ENCODE assay signal across 17 cellular contexts in the genomic region with DNA sequence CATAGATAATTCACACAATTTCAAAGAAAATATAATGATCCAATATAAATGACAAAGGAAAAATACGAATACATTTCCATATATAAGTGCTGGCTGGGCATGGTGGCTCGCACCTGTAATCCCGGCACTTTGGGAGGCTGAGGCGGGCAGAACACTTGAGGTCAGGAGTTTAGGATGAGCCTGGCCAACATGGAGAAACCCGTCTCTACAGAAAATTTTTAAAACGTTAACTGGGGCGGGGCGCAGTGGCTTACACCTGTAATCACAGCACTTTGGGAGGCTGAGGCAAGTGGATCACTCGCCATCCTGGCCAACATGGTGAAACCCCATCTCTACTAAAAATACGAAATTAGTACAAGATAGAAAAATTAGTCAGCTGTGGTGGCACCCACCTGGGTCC. TPM values are rescaled to one million over a fixed set of nuclear protein-coding genes. Genes with fewer than 3 reads are reported as not detected.
A peak's percentile ranks its signal among the peaks of the same experiment; 100 is the strongest.
DNase-seq lines count a peak whose midpoint lies in the region; ATAC-seq and TF ChIP-seq lines count a peak whose summit lies in the region.
"Had no signal": no experiment of that assay in that cellular context is flagged by ENCODE, and none has a peak within 500 bp of the region (broad histone marks: within the 10 kb centered on the region; RNA-seq: fewer than 3 reads in every experiment).

No MANE protein-coding gene starts in this region.

- H3K36me3 ChIP-seq in KOPT-K1 (ENCODE audit: insufficient read depth, low read length) = peaks cover 34% of the 10 kb centered on the region
- H3K36me3 ChIP-seq in spleen = peaks cover 0 to 56% (median 11%) of the 10 kb centered on the region in 6 donors

- H3K4me1 ChIP-seq in spleen = peaks cover 24 to 98% (median 79%) of the 10 kb centered on the region in 6 donors

- H3K27ac Mint-ChIP-seq in T-helper 2 cell treated with Interferon-gamma antibody and Interleukin-4, amounts not matched to agents 5 μg/mL and 100 μg/mL, for 36 hours = peak overlapping the region; percentile 93
- H3K27ac Mint-ChIP-seq in activated naive CD8-positive, alpha-beta T cell treated with anti-CD3 and anti-CD28 coated beads for 36 hours = peak overlapping the region; percentile 87

- H3K27me3 ChIP-seq in spleen (replicated peaks in 1 of 7) = no peaks in the 10 kb centered on the region
- H3K27me3 ChIP-seq: heart right ventricle, upper lobe of right lung had no signal

- no peak for TF ChIP-seq CTCF in spleen (IDR thresholded peaks at IDR 0.05 in 8 of 11, conservative IDR thresholded peaks at IDR 0.05 in 3 of 11)

- no peak for ATAC-seq in HG03432 (IDR thresholded peaks at IDR 0.05; ENCODE audit: unreplicated experiment)
- ATAC-seq: heart right ventricle, upper lobe of right lung had no signal

- H3K4me1 Mint-ChIP-seq in T-helper 2 cell treated with Interferon-gamma antibody and Interleukin-4, amounts not matched to agents 5 μg/mL and 100 μg/mL, for 36 hours (ENCODE audit: low read depth) = peaks cover 71% of the 10 kb centered on the region
- peaks cover 67% of the 10 kb centered on the region for H3K4me1 Mint-ChIP-seq in activated naive CD8-positive, alpha-beta T cell treated with anti-CD3 and anti-CD28 coated beads for 36 hours
- H3K4me1 Mint-ChIP-seq: neural crest cell had no signal

- no peaks in the 10 kb centered on the region for H3K27me3 Mint-ChIP-seq in T-helper 2 cell treated with Interferon-gamma antibody and Interleukin-4, amounts not matched to agents 5 μg/mL and 100 μg/mL, for 36 hours (ENCODE audit: low read depth)
- no peaks in the 10 kb centered on the region for H3K27me3 Mint-ChIP-seq in activated naive CD8-positive, alpha-beta T cell treated with anti-CD3 and anti-CD28 coated beads for 36 hours

- peak overlapping the region; percentile 81 for H3K27ac ChIP-seq in KOPT-K1 (ENCODE audit: low read depth, low read length, poor library complexity, severe bottlenecking)
- H3K27ac ChIP-seq in spleen = peak overlapping the region; percentile 31 to 97 (median 78)
- H3K27ac ChIP-seq: heart right ventricle, upper lobe of right lung had no signal

- peak overlapping the region; percentile 73 for H3K4me3 Mint-ChIP-seq in T-helper 2 cell treated with Interferon-gamma antibody and Interleukin-4, amounts not matched to agents 5 μg/mL and 100 μg/mL, for 36 hours
- H3K4me3 Mint-ChIP-seq in activated naive CD8-positive, alpha-beta T cell treated with anti-CD3 and anti-CD28 coated beads for 36 hours = no peak overlapping the region
- H3K4me3 Mint-ChIP-seq: neural crest cell had no signal

- H3K9me3 ChIP-seq in KOPT-K1 (ENCODE audit: insufficient read depth, low read length, poor library complexity, severe bottlenecking) (no peaks in the 10 kb centered on the region), spleen (no peaks in the 10 kb centered on the region)
- H3K9me3 ChIP-seq: heart right ventricle, upper lobe of right lung had no signal

- peaks cover 46% of the 10 kb centered on the region for H3K36me3 Mint-ChIP-seq in T-helper 2 cell treated with Interferon-gamma antibody and Interleukin-4, amounts not matched to agents 5 μg/mL and 100 μg/mL, for 36 hours (ENCODE audit: low read depth)
- H3K36me3 Mint-ChIP-seq in activated naive CD8-positive, alpha-beta T cell treated with anti-CD3 and anti-CD28 coated beads for 36 hours = peaks cover 39% of the 10 kb centered on the region

- no peak for TF ChIP-seq POLR2A in spleen (IDR thresholded peaks at IDR 0.05)

- H3K4me3 ChIP-seq in spleen = peak overlapping the region in 1 of 8 donors; percentile 13
- H3K4me3 ChIP-seq: heart right ventricle, upper lobe of right lung had no signal

- intact Hi-C loops in spleen (cut with DNase I; ENCODE audit: low total_unique reads) = no loop called here

- no peak for DNase-seq in T-helper 2 cell treated with Interferon-gamma antibody and Interleukin-4, amounts not matched to agents 5 μg/mL and 100 μg/mL, for 36 hours (ENCODE audit: low spot score)
- no peak for DNase-seq in T-helper 2 cell
- no peak for DNase-seq in activated naive CD8-positive, alpha-beta T cell treated with anti-CD3 and anti-CD28 coated beads for 36 hours
- DNase-seq in spleen = peak; percentile 69
- DNase-seq in NCI-H526 (lab: John Stamatoyannopoulos, UW) = no peak
- no peak for DNase-seq in islet precursor cell
- DNase-seq: activated CD4-positive, alpha-beta T cell treated with anti-CD3 and anti-CD28 coated beads for 1 hour; effector CD4-positive, alpha-beta T cell; heart right ventricle; mesenchymal stem cell; NCI-H1694; NCI-H226; Right ventricle myocardium superior; upper lobe of right lung had no signal

- WGBS in spleen, 5 donors = 70 to 80% (median 79%) methylated on average over 10 of the region's 10 CpGs

- no peaks in the 10 kb centered on the region for H3K9me3 Mint-ChIP-seq in T-helper 2 cell treated with Interferon-gamma antibody and Interleukin-4, amounts not matched to agents 5 μg/mL and 100 μg/mL, for 36 hours
- peaks cover 4% of the 10 kb centered on the region for H3K9me3 Mint-ChIP-seq in activated naive CD8-positive, alpha-beta T cell treated with anti-CD3 and anti-CD28 coated beads for 36 hours
- H3K9me3 Mint-ChIP-seq: neural crest cell had no signal

RNA-seq across cellular contexts. Expression of a gene that starts 14.9 kb away (rescaled TPM):
- total RNA-seq in activated naive CD8-positive, alpha-beta T cell treated with anti-CD3 and anti-CD28 coated beads for 36 hours = 10 to 100 TPM; 53.0 to 53.5 TPM
- total RNA-seq in spleen = 10 to 100 TPM; 13.5 to 30.0 (median 21.2) TPM
- polyA plus RNA-seq in spleen = 10 to 100 TPM in 2 of 3 donors, 1 to 10 TPM in 1; 6.2 to 12.4 (median 11.9) TPM
